Comparison of ENCODE assay signal across 1 cellular context in genomic region chr2:64857581-64858471, GRCh38.
A peak's percentile ranks its signal among the peaks of the same experiment; 100 is the strongest.
TF ChIP-seq lines count a peak whose summit lies in the region.

No MANE protein-coding gene starts in this region.

TF ChIP-seq in HepG2, 621 proteins besides CTCF, POLR2A, EP300 and RAD21 (continued from another document and continues in another):
- no peak for TF ChIP-seq PRDM15 (CRISPR knock-in tag; IDR thresholded peaks at IDR 0.05)
- peak; percentile 22; the same call in 1 of the 2 replicates for TF ChIP-seq SNAPC4 (CRISPR knock-in tag; IDR thresholded peaks at IDR 0.05)
- no peak for TF ChIP-seq ZSCAN9 (CRISPR knock-in tag; IDR thresholded peaks at IDR 0.05; ENCODE audit: borderline replicate concordance)
- no peak for TF ChIP-seq ZFYVE20 (CRISPR knock-in tag; IDR thresholded peaks at IDR 0.05; ENCODE audit: borderline replicate concordance, low read depth)
- TF ChIP-seq RARA (CRISPR knock-in tag; IDR thresholded peaks at IDR 0.05), result peak; percentile 57
- TF ChIP-seq ZNF12 (CRISPR knock-in tag; IDR thresholded peaks at IDR 0.05), result no peak
- TF ChIP-seq ZNF446 (CRISPR knock-in tag; IDR thresholded peaks at IDR 0.05), result no peak
- TF ChIP-seq HDAC2 (CRISPR knock-in tag; IDR thresholded peaks at IDR 0.05), result peak; percentile 54; the same call in 1 of the 2 replicates
- peak; percentile 45; the same call in 1 of the 2 replicates for TF ChIP-seq THAP9 (CRISPR knock-in tag; IDR thresholded peaks at IDR 0.05; ENCODE audit: borderline replicate concordance)
- no peak for TF ChIP-seq ZNF703 (CRISPR knock-in tag; IDR thresholded peaks at IDR 0.05; ENCODE audit: borderline replicate concordance)
- peak; percentile 14; the same call in 1 of the 2 replicates for TF ChIP-seq FOSL2 (CRISPR knock-in tag; IDR thresholded peaks at IDR 0.05)
- TF ChIP-seq ZNF556 (CRISPR knock-in tag; IDR thresholded peaks at IDR 0.05; ENCODE audit: borderline replicate concordance), result no peak
- no peak for TF ChIP-seq PHF5A (CRISPR knock-in tag; IDR thresholded peaks at IDR 0.05; ENCODE audit: low read depth, unreplicated experiment)
- TF ChIP-seq BHLHE40 (IDR thresholded peaks at IDR 0.05; ENCODE audit: low read length), result no peak
- no peak for TF ChIP-seq IRF2 (CRISPR knock-in tag; IDR thresholded peaks at IDR 0.05)
- no peak for TF ChIP-seq ZNF558 (CRISPR knock-in tag; IDR thresholded peaks at IDR 0.05; ENCODE audit: borderline replicate concordance)
- TF ChIP-seq ZBTB44 (CRISPR knock-in tag; IDR thresholded peaks at IDR 0.05), result no peak
- no peak for TF ChIP-seq ZNF883 (CRISPR knock-in tag; IDR thresholded peaks at IDR 0.05; ENCODE audit: not compliant biosample characterization)
- no peak for TF ChIP-seq MEIS2 (CRISPR knock-in tag; IDR thresholded peaks at IDR 0.05)
- TF ChIP-seq KAT8 (CRISPR knock-in tag; IDR thresholded peaks at IDR 0.05), result 0 out of 2 replicates have a peak, but pooled peaks have one; percentile 11
- TF ChIP-seq ZNF335 (CRISPR knock-in tag; IDR thresholded peaks at IDR 0.05), result no peak
- TF ChIP-seq ZNF710 (CRISPR knock-in tag; IDR thresholded peaks at IDR 0.05; ENCODE audit: borderline replicate concordance), result no peak; the same call in 1 of the 2 replicates
- no peak for TF ChIP-seq ZNF280D (CRISPR knock-in tag; IDR thresholded peaks at IDR 0.05)
- TF ChIP-seq RXRB (CRISPR knock-in tag; IDR thresholded peaks at IDR 0.05; ENCODE audit: borderline replicate concordance), result 0 out of 2 replicates have a peak, but pooled peaks have one; percentile 16
- no peak for TF ChIP-seq NFYB (CRISPR knock-in tag; IDR thresholded peaks at IDR 0.05)
- peak; percentile 72 for TF ChIP-seq ARID5B (CRISPR knock-in tag; IDR thresholded peaks at IDR 0.05)
- 0 out of 2 replicates have a peak, but pooled peaks have one; percentile 33 for TF ChIP-seq ZNF503 (CRISPR knock-in tag; IDR thresholded peaks at IDR 0.05)
- no peak for TF ChIP-seq NCOA1 (CRISPR knock-in tag; IDR thresholded peaks at IDR 0.05)
- no peak for TF ChIP-seq THYN1 (CRISPR knock-in tag; IDR thresholded peaks at IDR 0.05; ENCODE audit: borderline replicate concordance, low read depth)
- TF ChIP-seq MIER2 (CRISPR knock-in tag; IDR thresholded peaks at IDR 0.05), result no peak
